9 cellular contexts compared by ENCODE assay signal in genomic region chr19:45076851-45077730, GRCh38. TPM values are rescaled to one million over a fixed set of nuclear protein-coding genes. Genes with fewer than 3 reads are reported as not detected.
DNase-seq lines count a peak whose midpoint lies in the region; ATAC-seq, FAIRE-seq and TF ChIP-seq lines count a peak whose summit lies in the region.
"Had no signal": no experiment of that assay in that cellular context is flagged by ENCODE, and none has a peak within 500 bp of the region (broad histone marks: within the 10 kb centered on the region; RNA-seq: fewer than 3 reads in every experiment).

No MANE protein-coding gene starts in this region.

- BruUV-seq in HepG2 (replicated peaks; lab: Mats Ljungman, UMichigan) = no TSS peak

- FAIRE-seq in HepG2 (lab: Jason Lieb, UNC) = no peak
- FAIRE-seq: islet of Langerhans had no signal

- H3K4me1 ChIP-seq in HepG2 (ENCODE audit: insufficient read depth, low read length) (peaks cover 51% of the 10 kb centered on the region), upper lobe of left lung (peaks cover 29 to 58% (median 44%) of the 10 kb centered on the region in 4 donors)
- H3K4me1 ChIP-seq in effector memory CD4-positive, alpha-beta T cell (ENCODE audit: control insufficient read depth, insufficient read depth, low read length, poor library complexity, severe bottlenecking) = peaks cover 36% of the 10 kb centered on the region

- TF ChIP-seq RAD21 in HepG2 (CRISPR knock-in tag; IDR thresholded peaks at IDR 0.05) = no peak

- peak overlapping the region; percentile 67 for H3K9ac ChIP-seq in HepG2 (ENCODE audit: insufficient read depth, low read depth, low read length)

- peak overlapping the region; percentile 51 for H2AFZ ChIP-seq in HepG2 (ENCODE audit: low read length)

- no peaks in the 10 kb centered on the region for H3K9me3 Mint-ChIP-seq in activated naive CD4-positive, alpha-beta T cell treated with anti-CD3 and anti-CD28 coated beads, Interleukin-2, amount 10 ng/mL, durations not matched to agents 7 days and 5 days
- H3K9me3 Mint-ChIP-seq in activated naive CD8-positive, alpha-beta T cell (ENCODE audit: low read depth) = no peaks in the 10 kb centered on the region

- in situ Hi-C loops in HepG2 (cut with HindIII; ENCODE audit: extremely low pct_ligation_motif_present, low pct_unique_long_range_greater_than_20kb) = no loop called here

- POLR2A ChIA-PET in HepG2 (lab: Yijun Ruan, JAX) = interaction anchor here (0.7 to 3.1 kb wide), 4 partner anchors 15 to 27 kb away, joined by 3 to 10 read pairs (median 6); partner anchors contain the start of gene PPP1R37

- H3K27ac ChIP-seq in HepG2 (ENCODE audit: extremely low read length, insufficient read depth, low read length) (peak overlapping the region; percentile 66), upper lobe of left lung (peak overlapping the region; percentile 57 to 87 (median 82))
- no peak overlapping the region for H3K27ac ChIP-seq in effector memory CD4-positive, alpha-beta T cell (ENCODE audit: insufficient read depth, low read length, poor library complexity, severe bottlenecking)

- H3K4me3 Mint-ChIP-seq in activated naive CD4-positive, alpha-beta T cell treated with anti-CD3 and anti-CD28 coated beads, Interleukin-2, amount 10 ng/mL, durations not matched to agents 7 days and 5 days = peak overlapping the region; percentile 76
- H3K4me3 Mint-ChIP-seq in activated naive CD8-positive, alpha-beta T cell = peak overlapping the region; percentile 81

- H3K27me3 Mint-ChIP-seq in activated naive CD4-positive, alpha-beta T cell treated with anti-CD3 and anti-CD28 coated beads, Interleukin-2, amount 10 ng/mL, durations not matched to agents 7 days and 5 days = no peaks in the 10 kb centered on the region
- no peaks in the 10 kb centered on the region for H3K27me3 Mint-ChIP-seq in activated naive CD8-positive, alpha-beta T cell

- peak overlapping the region; percentile 84 for H3K4me2 ChIP-seq in HepG2 (ENCODE audit: low read depth, low read length)

- TF ChIP-seq EP300 in HepG2 (IDR thresholded peaks at IDR 0.05; ENCODE audit: low read depth in 2 of 2, low read length in 2 of 2) (no peak), HepG2 (CRISPR knock-in tag; IDR thresholded peaks at IDR 0.05; ENCODE audit: borderline replicate concordance) (no peak), upper lobe of left lung (IDR thresholded peaks at IDR 0.05) (no peak)

- no peak for TF ChIP-seq CTCF in HepG2 (CRISPR knock-in tag; IDR thresholded peaks at IDR 0.05)
- no peak for TF ChIP-seq CTCF in upper lobe of left lung (IDR thresholded peaks at IDR 0.05)

- 50% methylated on average over 14 of the region's 15 CpGs for WGBS in HepG2 (ENCODE audit: low lambda C conversion rate)
- WGBS in upper lobe of left lung, 2 donors = 69 to 80% methylated on average over 15 of the region's 15 CpGs

- DNase-seq in activated naive CD4-positive, alpha-beta T cell treated with anti-CD3 and anti-CD28 coated beads, Interleukin-2, amount 10 ng/mL, durations not matched to agents 7 days and 5 days = no peak
- DNase-seq in activated naive CD4-positive, alpha-beta T cell treated with Interleukin-2 at 50 U/mL for 16 hours = no peak
- DNase-seq in HepG2 (ENCODE audit: low spot score) (no peak), upper lobe of left lung (no peak), NCI-H1105 treated with DMSO at 0.1 percent for 48 hours (lab: John Stamatoyannopoulos, UW) (no peak)
- DNase-seq in effector memory CD4-positive, alpha-beta T cell = no peak

- peaks cover 13% of the 10 kb centered on the region for H3K36me3 Mint-ChIP-seq in activated naive CD4-positive, alpha-beta T cell treated with anti-CD3 and anti-CD28 coated beads, Interleukin-2, amount 10 ng/mL, durations not matched to agents 7 days and 5 days
- H3K36me3 Mint-ChIP-seq in activated naive CD8-positive, alpha-beta T cell = peaks cover 3% of the 10 kb centered on the region

- ATAC-seq in HepG2 (no peak), upper lobe of left lung (ENCODE audit: low FRiP score in 2 of 2) (no peak), GM19452 (IDR thresholded peaks at IDR 0.05; ENCODE audit: unreplicated experiment) (no peak)

- peaks cover 58% of the 10 kb centered on the region for H3K4me1 Mint-ChIP-seq in activated naive CD4-positive, alpha-beta T cell treated with anti-CD3 and anti-CD28 coated beads, Interleukin-2, amount 10 ng/mL, durations not matched to agents 7 days and 5 days
- peaks cover 37% of the 10 kb centered on the region for H3K4me1 Mint-ChIP-seq in activated naive CD8-positive, alpha-beta T cell (ENCODE audit: low read depth)

- H3K4me3 ChIP-seq in HepG2 (replicated peaks in 1 of 3; ENCODE audit: insufficient read depth in 1 of 3, low read depth in 2 of 3, low read length in 3 of 3) (peak overlapping the region; percentile 58 to 88 (median 82)), upper lobe of left lung (peak overlapping the region in 2 of 4 donors; percentile 62 to 63)
- H3K4me3 ChIP-seq in effector memory CD4-positive, alpha-beta T cell (ENCODE audit: insufficient read depth, low read depth, low read length, poor library complexity, severe bottlenecking) = no peak overlapping the region

- H4K20me1 ChIP-seq in HepG2 (ENCODE audit: insufficient read depth, low read length) = no peaks in the 10 kb centered on the region

- peak overlapping the region; percentile 84 for H3K27ac Mint-ChIP-seq in activated naive CD4-positive, alpha-beta T cell treated with anti-CD3 and anti-CD28 coated beads, Interleukin-2, amount 10 ng/mL, durations not matched to agents 7 days and 5 days
- H3K27ac Mint-ChIP-seq in activated naive CD8-positive, alpha-beta T cell = peak overlapping the region; percentile 1

- CTCF ChIA-PET in activated naive CD4-positive, alpha-beta T cell treated with anti-CD3 and anti-CD28 coated beads, Interleukin-2, amount 10 ng/mL, durations not matched to agents 7 days and 5 days (lab: Charles Lee) = interaction anchor here (1.3 kb wide), 1 partner anchor 38 kb away, joined by 3 read pairs; the partner anchor contains the start of gene CLASRP
- CTCF ChIA-PET in HepG2 (lab: Yijun Ruan, JAX; ENCODE audit: low intra/inter-chr PET ratio, low total read pairs) = no interaction called here

- H3K9me3 ChIP-seq in HepG2 (ENCODE audit: low read length) (no peaks in the 10 kb centered on the region), upper lobe of left lung (no peaks in the 10 kb centered on the region)
- H3K9me3 ChIP-seq in effector memory CD4-positive, alpha-beta T cell (ENCODE audit: control insufficient read depth, low read length) = no peaks in the 10 kb centered on the region

- H3K27me3 ChIP-seq in HepG2 (ENCODE audit: control insufficient read depth in 1 of 2, insufficient read depth in 2 of 2, low read length in 2 of 2) (no peaks in the 10 kb centered on the region; a peak in 1 of 5 replicates), upper lobe of left lung (no peaks in the 10 kb centered on the region)
- H3K27me3 ChIP-seq in effector memory CD4-positive, alpha-beta T cell (replicated peaks; ENCODE audit: control insufficient read depth, insufficient read depth, low read length, poor library complexity, severe bottlenecking) = no peaks in the 10 kb centered on the region

- peaks cover 4 to 5% of the 10 kb centered on the region in 2 experiments; a peak in 4 of 5 replicates for H3K36me3 ChIP-seq in HepG2 (replicated peaks in 1 of 2; ENCODE audit: control insufficient read depth in 1 of 2, insufficient read depth in 2 of 2, low read length in 2 of 2)
- H3K36me3 ChIP-seq in upper lobe of left lung = peaks cover 0 to 13% (median 8%) of the 10 kb centered on the region in 4 donors
- H3K36me3 ChIP-seq in effector memory CD4-positive, alpha-beta T cell (ENCODE audit: control insufficient read depth, insufficient read depth, low read length) = peaks cover 4% of the 10 kb centered on the region

- TF ChIP-seq POLR2A in HepG2 (IDR thresholded peaks at IDR 0.05; ENCODE audit: insufficient read depth in 1 of 2, low read depth in 2 of 2, low read length in 2 of 2) = no peak
- TF ChIP-seq POLR2A in upper lobe of left lung (IDR thresholded peaks at IDR 0.05) = no peak

- peaks cover 29% of the 10 kb centered on the region for H3K79me2 ChIP-seq in HepG2 (ENCODE audit: insufficient read depth, low read length)

- intact Hi-C loops in HepG2 (cut with micrococcal nuclease; ENCODE audit: unreplicated experiment) = loop anchor here (5.0 kb wide), 1 partner anchor 50 kb away; no protein-coding TSS in a partner anchor

RNA-seq across cellular contexts. Expression of gene ZNF296, which starts 0.8 kb away (rescaled TPM):
- total RNA-seq in HepG2 (2016; rRNA removed; fragmentation: Illumina TruSeq; extraction: Trizol) = 0.62 and 0.63 TPM in 2 replicates
- 0.71 and 0.97 TPM in 2 replicates for total RNA-seq in HepG2 (2016; cell fraction: cytosol; rRNA removed; fragmentation: Illumina TruSeq; extraction: Trizol; ENCODE audit: low read depth)
- total RNA-seq in HepG2 (2016; cell fraction: insoluble cytoplasmic fraction; rRNA removed; fragmentation: Illumina TruSeq; extraction: Trizol) = 0.43 and 0.91 TPM in 2 replicates
- total RNA-seq in HepG2 (2016; cell fraction: membrane; rRNA removed; fragmentation: Illumina TruSeq; extraction: Trizol) = 1.4 and 1.9 TPM in 2 replicates
- 0.62 and 0.72 TPM in 2 replicates for total RNA-seq in HepG2 (2016; cell fraction: nucleus; rRNA removed; fragmentation: Illumina TruSeq; extraction: Trizol)
- 0.26 and 0.39 TPM in 2 replicates for polyA plus RNA-seq in HepG2 (2011; rRNA removed)
- polyA plus RNA-seq in HepG2 (2011; cell fraction: cytosol; rRNA removed) = 0.15 and 0.32 TPM in 2 replicates
- 1.2 and 1.3 TPM in 2 replicates for polyA plus RNA-seq in HepG2 (2011; cell fraction: nucleus; rRNA removed)
- polyA plus RNA-seq in HepG2 (2012) = 1.2 and 1.5 TPM in 2 replicates
- polyA plus RNA-seq in HepG2 (2016; cell fraction: cytosol; fragmentation: Illumina TruSeq; extraction: Trizol; ENCODE audit: low read depth) = 1.3 TPM in 2 replicates
- 2.2 and 2.9 TPM in 2 replicates for polyA plus RNA-seq in HepG2 (2016; cell fraction: insoluble cytoplasmic fraction; fragmentation: Illumina TruSeq; extraction: Trizol; ENCODE audit: low read depth)
- 1.2 and 1.5 TPM in 2 replicates for polyA plus RNA-seq in HepG2 (2016; cell fraction: membrane; fragmentation: Illumina TruSeq; extraction: Trizol; ENCODE audit: low read depth)
- 2.3 and 4.7 TPM in 2 replicates for polyA plus RNA-seq in HepG2 (2016; cell fraction: nucleus; fragmentation: Illumina TruSeq; extraction: Trizol; ENCODE audit: insufficient read depth, low read depth)
- polyA minus RNA-seq in HepG2 (2011; rRNA and poly(A)+ RNA removed; ENCODE audit: low replicate concordance) = 0.47 and 0.64 TPM in 2 replicates
- polyA minus RNA-seq in HepG2 (2011; cell fraction: cytosol; rRNA and poly(A)+ RNA removed) = 1.2 and 2.5 TPM in 2 replicates
- polyA minus RNA-seq in HepG2 (2011; cell fraction: nucleus; rRNA and poly(A)+ RNA removed) = 0.37 and 0.39 TPM in 2 replicates
- 1 to 10 TPM; 1.5 to 7.3 (median 2.4) TPM for total RNA-seq in upper lobe of left lung

RNA-seq across cellular contexts. Expression of gene GEMIN7, which starts 2.0 kb away (rescaled TPM):
- total RNA-seq in HepG2 (2016; rRNA removed; fragmentation: Illumina TruSeq; extraction: Trizol) (30.6 and 42.0 TPM in 2 replicates), upper lobe of left lung (10 to 100 TPM in 3 of 6 donors, 1 to 10 TPM in 3; 8.1 to 24.2 (median 13.5) TPM)
- total RNA-seq in HepG2 (2016; cell fraction: cytosol; rRNA removed; fragmentation: Illumina TruSeq; extraction: Trizol; ENCODE audit: low read depth) = 15.7 and 22.3 TPM in 2 replicates
- total RNA-seq in HepG2 (2016; cell fraction: insoluble cytoplasmic fraction; rRNA removed; fragmentation: Illumina TruSeq; extraction: Trizol) = 34.9 and 39.3 TPM in 2 replicates
- 28.5 and 42.7 TPM in 2 replicates for total RNA-seq in HepG2 (2016; cell fraction: membrane; rRNA removed; fragmentation: Illumina TruSeq; extraction: Trizol)
- 13.0 and 14.5 TPM in 2 replicates for total RNA-seq in HepG2 (2016; cell fraction: nucleus; rRNA removed; fragmentation: Illumina TruSeq; extraction: Trizol)
- polyA plus RNA-seq in HepG2 (2011; rRNA removed) = 22.2 and 24.1 TPM in 2 replicates
- 22.8 and 32.6 TPM in 2 replicates for polyA plus RNA-seq in HepG2 (2011; cell fraction: cytosol; rRNA removed)
- polyA plus RNA-seq in HepG2 (2011; cell fraction: nucleus; rRNA removed) = 31.3 and 38.6 TPM in 2 replicates
- polyA plus RNA-seq in HepG2 (2012) = 22.7 and 23.7 TPM in 2 replicates
- polyA plus RNA-seq in HepG2 (2016; cell fraction: cytosol; fragmentation: Illumina TruSeq; extraction: Trizol; ENCODE audit: low read depth) = 28.4 and 37.8 TPM in 2 replicates
- 62.1 and 65.3 TPM in 2 replicates for polyA plus RNA-seq in HepG2 (2016; cell fraction: insoluble cytoplasmic fraction; fragmentation: Illumina TruSeq; extraction: Trizol; ENCODE audit: low read depth)
- polyA plus RNA-seq in HepG2 (2016; cell fraction: membrane; fragmentation: Illumina TruSeq; extraction: Trizol; ENCODE audit: low read depth) = 40.2 and 48.8 TPM in 2 replicates
- 33.1 and 40.0 TPM in 2 replicates for polyA plus RNA-seq in HepG2 (2016; cell fraction: nucleus; fragmentation: Illumina TruSeq; extraction: Trizol; ENCODE audit: insufficient read depth, low read depth)
- polyA minus RNA-seq in HepG2 (2011; rRNA and poly(A)+ RNA removed; ENCODE audit: low replicate concordance) = 20.1 and 20.5 TPM in 2 replicates
- 12.5 and 19.8 TPM in 2 replicates for polyA minus RNA-seq in HepG2 (2011; cell fraction: cytosol; rRNA and poly(A)+ RNA removed)
- polyA minus RNA-seq in HepG2 (2011; cell fraction: nucleus; rRNA and poly(A)+ RNA removed) = 7.9 and 9.2 TPM in 2 replicates

RNA-seq across cellular contexts. Expression of gene PPP1R37, which starts 15.9 kb away (rescaled TPM):
- total RNA-seq in HepG2 (2016; rRNA removed; fragmentation: Illumina TruSeq; extraction: Trizol) = 9.2 and 14.3 TPM in 2 replicates
- total RNA-seq in HepG2 (2016; cell fraction: cytosol; rRNA removed; fragmentation: Illumina TruSeq; extraction: Trizol; ENCODE audit: low read depth) = 6.7 and 9.0 TPM in 2 replicates
- total RNA-seq in HepG2 (2016; cell fraction: insoluble cytoplasmic fraction; rRNA removed; fragmentation: Illumina TruSeq; extraction: Trizol) = 7.3 and 15.4 TPM in 2 replicates
- total RNA-seq in HepG2 (2016; cell fraction: membrane; rRNA removed; fragmentation: Illumina TruSeq; extraction: Trizol) = 14.2 and 14.9 TPM in 2 replicates
- 12.9 and 14.6 TPM in 2 replicates for total RNA-seq in HepG2 (2016; cell fraction: nucleus; rRNA removed; fragmentation: Illumina TruSeq; extraction: Trizol)
- polyA plus RNA-seq in HepG2 (2011; rRNA removed) = 9.0 and 13.9 TPM in 2 replicates
- polyA plus RNA-seq in HepG2 (2011; cell fraction: cytosol; rRNA removed) = 7.3 and 11.2 TPM in 2 replicates
- 51.9 and 57.4 TPM in 2 replicates for polyA plus RNA-seq in HepG2 (2011; cell fraction: nucleus; rRNA removed)
- 9.6 and 15.6 TPM in 2 replicates for polyA plus RNA-seq in HepG2 (2012)
- polyA plus RNA-seq in HepG2 (2016; cell fraction: cytosol; fragmentation: Illumina TruSeq; extraction: Trizol; ENCODE audit: low read depth) = 3.7 and 4.8 TPM in 2 replicates
- polyA plus RNA-seq in HepG2 (2016; cell fraction: insoluble cytoplasmic fraction; fragmentation: Illumina TruSeq; extraction: Trizol; ENCODE audit: low read depth) = 8.4 and 10.5 TPM in 2 replicates
- 7.2 and 9.9 TPM in 2 replicates for polyA plus RNA-seq in HepG2 (2016; cell fraction: membrane; fragmentation: Illumina TruSeq; extraction: Trizol; ENCODE audit: low read depth)
- polyA plus RNA-seq in HepG2 (2016; cell fraction: nucleus; fragmentation: Illumina TruSeq; extraction: Trizol; ENCODE audit: insufficient read depth, low read depth) = 30.3 and 31.0 TPM in 2 replicates
- polyA minus RNA-seq in HepG2 (2011; rRNA and poly(A)+ RNA removed; ENCODE audit: low replicate concordance) = 11.1 and 11.5 TPM in 2 replicates
- 4.2 and 5.6 TPM in 2 replicates for polyA minus RNA-seq in HepG2 (2011; cell fraction: cytosol; rRNA and poly(A)+ RNA removed)
- polyA minus RNA-seq in HepG2 (2011; cell fraction: nucleus; rRNA and poly(A)+ RNA removed) = 11.2 and 12.4 TPM in 2 replicates
- total RNA-seq in upper lobe of left lung = 10 to 100 TPM; 30.0 to 64.6 (median 37.3) TPM

RNA-seq across cellular contexts. Expression of gene CLASRP, which starts 38.2 kb away (rescaled TPM):
- total RNA-seq in HepG2 (2016; rRNA removed; fragmentation: Illumina TruSeq; extraction: Trizol) (7.4 and 32.0 TPM in 2 replicates), upper lobe of left lung (100 to 1,000 TPM in 1 of 6 donors, 10 to 100 TPM in 5; 38.0 to 295 (median 71.6) TPM)
- total RNA-seq in HepG2 (2016; cell fraction: cytosol; rRNA removed; fragmentation: Illumina TruSeq; extraction: Trizol; ENCODE audit: low read depth) = 7.3 and 8.3 TPM in 2 replicates
- 6.5 and 35.8 TPM in 2 replicates for total RNA-seq in HepG2 (2016; cell fraction: insoluble cytoplasmic fraction; rRNA removed; fragmentation: Illumina TruSeq; extraction: Trizol)
- 6.0 and 7.3 TPM in 2 replicates for total RNA-seq in HepG2 (2016; cell fraction: membrane; rRNA removed; fragmentation: Illumina TruSeq; extraction: Trizol)
- total RNA-seq in HepG2 (2016; cell fraction: nucleus; rRNA removed; fragmentation: Illumina TruSeq; extraction: Trizol) = 36.9 and 51.6 TPM in 2 replicates
- 51.1 and 51.4 TPM in 2 replicates for polyA plus RNA-seq in HepG2 (2011; rRNA removed)
- 13.6 and 14.3 TPM in 2 replicates for polyA plus RNA-seq in HepG2 (2011; cell fraction: cytosol; rRNA removed)
- 292 and 390 TPM in 2 replicates for polyA plus RNA-seq in HepG2 (2011; cell fraction: nucleus; rRNA removed)
- polyA plus RNA-seq in HepG2 (2012) = 58.9 and 85.4 TPM in 2 replicates
- 7.0 and 7.7 TPM in 2 replicates for polyA plus RNA-seq in HepG2 (2016; cell fraction: cytosol; fragmentation: Illumina TruSeq; extraction: Trizol; ENCODE audit: low read depth)
- 18.3 and 19.4 TPM in 2 replicates for polyA plus RNA-seq in HepG2 (2016; cell fraction: insoluble cytoplasmic fraction; fragmentation: Illumina TruSeq; extraction: Trizol; ENCODE audit: low read depth)
- polyA plus RNA-seq in HepG2 (2016; cell fraction: membrane; fragmentation: Illumina TruSeq; extraction: Trizol; ENCODE audit: low read depth) = 9.9 and 14.8 TPM in 2 replicates
- 320 and 335 TPM in 2 replicates for polyA plus RNA-seq in HepG2 (2016; cell fraction: nucleus; fragmentation: Illumina TruSeq; extraction: Trizol; ENCODE audit: insufficient read depth, low read depth)
- 16.6 and 30.8 TPM in 2 replicates for polyA minus RNA-seq in HepG2 (2011; rRNA and poly(A)+ RNA removed; ENCODE audit: low replicate concordance)
- polyA minus RNA-seq in HepG2 (2011; cell fraction: cytosol; rRNA and poly(A)+ RNA removed) = 4.3 and 4.6 TPM in 2 replicates
- 49.0 and 61.0 TPM in 2 replicates for polyA minus RNA-seq in HepG2 (2011; cell fraction: nucleus; rRNA and poly(A)+ RNA removed)
